In genomic region chr9:127520941-127521918, GRCh38 we compare ENCODE assay signal across 9 cellular contexts.
DNase-seq lines count a peak whose midpoint lies in the region; ATAC-seq, FAIRE-seq and TF ChIP-seq lines count a peak whose summit lies in the region.
"Had no signal": no experiment of that assay in that cellular context is flagged by ENCODE, and none has a peak within 500 bp of the region (broad histone marks: within the 10 kb centered on the region; RNA-seq: fewer than 3 reads in every experiment).

No MANE protein-coding gene starts in this region.

- peaks cover 24% of the 10 kb centered on the region for H3K36me3 Mint-ChIP-seq in activated CD4-positive, alpha-beta T cell treated with anti-CD3 and anti-CD28 coated beads for 36 hours (ENCODE audit: low read depth)

- H3K4ac ChIP-seq in IMR-90 (ENCODE audit: low read depth, low read length), result peak overlapping the region; percentile 100
- H3K4ac ChIP-seq in H1 (replicated peaks; ENCODE audit: insufficient read length, low read depth, low read length), result peak overlapping the region; percentile 36

- H2BK5ac ChIP-seq in IMR-90 (ENCODE audit: low read depth, low read length, poor library complexity, severe bottlenecking), result peak overlapping the region; percentile 99
- peak overlapping the region; percentile 97 for H2BK5ac ChIP-seq in H1 (ENCODE audit: low read depth, low read length)

- H3K23me2 ChIP-seq in H1 (ENCODE audit: low read depth, low read length), result no peaks in the 10 kb centered on the region

- H3K56ac ChIP-seq in IMR-90 (ENCODE audit: extremely low read depth, insufficient read depth, low read length) (peak overlapping the region; percentile 74), H1 (replicated peaks; ENCODE audit: insufficient read length, low read depth, low read length) (peak overlapping the region; percentile 1)

- peak overlapping the region; percentile 99 for H2AK9ac ChIP-seq in IMR-90 (replicated peaks; ENCODE audit: low read depth, low read length, poor library complexity)

- in situ Hi-C loops in IMR-90 (cut with MboI; ENCODE audit: low sequenced_read_pairs), result loop anchor here (5.0 kb wide), 1 partner anchor 51 kb away; no protein-coding TSS in a partner anchor

- peaks cover 29% of the 10 kb centered on the region for H3K9me1 ChIP-seq in IMR-90 (ENCODE audit: insufficient read depth, low read length)

- H3K36me3 ChIP-seq in IMR-90 (ENCODE audit: control insufficient read depth, insufficient read depth, low read length) (peaks cover 74% of the 10 kb centered on the region), H1 (ENCODE audit: control insufficient read depth in 2 of 4, insufficient read depth in 4 of 4, low read length in 3 of 4) (peaks cover 0 to 49% (median 28%) of the 10 kb centered on the region in 4 experiments; a peak in 6 of 8 replicates), lower lobe of right lung (peaks cover 80% of the 10 kb centered on the region), thoracic aorta (peaks cover 30% of the 10 kb centered on the region)

- H3K27ac ChIP-seq in IMR-90 (ENCODE audit: insufficient read depth, low read length) (peak overlapping the region; percentile 96), H1 (ENCODE audit: low read depth, low read length) (peak overlapping the region; percentile 68; the same call in 1 of the 2 replicates), lower lobe of right lung (peak overlapping the region; percentile 87), thoracic aorta (peak overlapping the region; percentile 72 to 87)

- BruUV-seq in IMR-90 (replicated peaks; lab: Mats Ljungman, UMichigan), result no TSS peak

- H3K27me3 ChIP-seq in IMR-90 (ENCODE audit: control insufficient read depth, insufficient read depth, low read length), result no peaks in the 10 kb centered on the region
- no peaks in the 10 kb centered on the region for H3K27me3 ChIP-seq in H1 (replicated peaks in 1 of 4; ENCODE audit: control insufficient read depth in 3 of 4, extremely low read depth in 1 of 4, insufficient read depth in 3 of 4, low read length in 3 of 4)
- H3K27me3 ChIP-seq in lower lobe of right lung (ENCODE audit: low read depth), result no peaks in the 10 kb centered on the region
- H3K27me3 ChIP-seq in thoracic aorta (replicated peaks; ENCODE audit: insufficient read depth), result no peaks in the 10 kb centered on the region

- no peak for TF ChIP-seq RAD21 in IMR-90 (IDR thresholded peaks at IDR 0.05; ENCODE audit: low read length)
- no peak for TF ChIP-seq RAD21 in H1 (IDR thresholded peaks at IDR 0.05 in 1 of 2, conservative IDR thresholded peaks at IDR 0.05 in 1 of 2; ENCODE audit: low read depth in 2 of 2, low read length in 2 of 2)

- TF ChIP-seq POLR2A in IMR-90 (IDR thresholded peaks at IDR 0.05; ENCODE audit: low read depth, low read length) (no peak), H1 (IDR thresholded peaks at IDR 0.05; ENCODE audit: control extremely low read depth in 1 of 2, low read depth in 2 of 2, low read length in 2 of 2) (no peak)

- H2BK20ac ChIP-seq in IMR-90 (ENCODE audit: low read depth, low read length), result peak overlapping the region; percentile 93
- peak overlapping the region; percentile 90; the same call in 1 of the 2 replicates for H2BK20ac ChIP-seq in H1 (ENCODE audit: low read length)

- H4K5ac ChIP-seq in IMR-90 (ENCODE audit: low read depth, low read length) (peak overlapping the region; percentile 60), H1 (ENCODE audit: insufficient read length, low read depth, low read length) (no peak overlapping the region)

- H3K4me3 Mint-ChIP-seq in activated CD4-positive, alpha-beta T cell treated with anti-CD3 and anti-CD28 coated beads for 36 hours, result no peak overlapping the region
- H3K4me3 Mint-ChIP-seq: activated naive CD8-positive, alpha-beta T cell had no signal

- H2BK12ac ChIP-seq in H1 (ENCODE audit: low read depth, low read length), result peak overlapping the region; percentile 97; the same call in 1 of the 2 replicates

- no peak for TF ChIP-seq EP300 in H1 (IDR thresholded peaks at IDR 0.05; ENCODE audit: borderline replicate concordance in 1 of 2, low read depth in 2 of 2, low read length in 2 of 2)

- no peak overlapping the region for H3K27ac Mint-ChIP-seq in activated CD4-positive, alpha-beta T cell treated with anti-CD3 and anti-CD28 coated beads for 36 hours
- H3K27ac Mint-ChIP-seq: activated naive CD8-positive, alpha-beta T cell had no signal

- peak overlapping the region; percentile 59 for H3K9ac ChIP-seq in IMR-90 (ENCODE audit: low read depth, low read length)
- no peak overlapping the region; a peak in 2 of 7 replicates for H3K9ac ChIP-seq in H1 (replicated peaks in 1 of 4; ENCODE audit: extremely low read depth in 1 of 4, low read depth in 3 of 4, low read length in 3 of 4)

- H4K20me1 ChIP-seq in IMR-90 (ENCODE audit: insufficient read depth, low read length), result peaks cover 14% of the 10 kb centered on the region
- H4K20me1 ChIP-seq in H1 (replicated peaks in 1 of 2; ENCODE audit: control insufficient read depth in 1 of 2, insufficient read depth in 2 of 2, low read length in 2 of 2), result no peaks in the 10 kb centered on the region

- peak overlapping the region; percentile 98 for H4K91ac ChIP-seq in IMR-90 (ENCODE audit: insufficient read depth, low read depth, low read length)
- H4K91ac ChIP-seq in H1 (replicated peaks; ENCODE audit: insufficient read length, low read length), result peak overlapping the region; percentile 67

- CTCF ChIA-PET in IMR-90 (lab: Yijun Ruan, JAX) (no interaction called here), H1 (lab: Charles Lee; ENCODE audit: partially characterized antibody) (interaction anchor here (0.7 to 2.9 kb wide), 22 partner anchors 7 to 348 kb away, joined by 3 to 15 read pairs (median 4); no protein-coding TSS in a partner anchor)
- CTCF ChIA-PET in activated CD4-positive, alpha-beta T cell treated with anti-CD3 and anti-CD28 coated beads for 36 hours (lab: Charles Lee), result interaction anchor here (0.6 to 1.4 kb wide), 3 partner anchors 68 to 124 kb away, joined by 3 to 4 read pairs (median 3); no protein-coding TSS in a partner anchor

- peaks cover 2% of the 10 kb centered on the region for H3K4me1 Mint-ChIP-seq in activated CD4-positive, alpha-beta T cell treated with anti-CD3 and anti-CD28 coated beads for 36 hours

- peak overlapping the region; percentile 99 for H2AK5ac ChIP-seq in IMR-90 (ENCODE audit: low read depth, low read length)
- 0 out of 2 replicates have a peak overlapping the region, but pooled peaks have one; percentile 96 for H2AK5ac ChIP-seq in H1 (ENCODE audit: low read depth, low read length)

- H3K23ac ChIP-seq in IMR-90 (ENCODE audit: low read depth, low read length) (peak overlapping the region; percentile 88), H1 (ENCODE audit: insufficient read length) (no peak overlapping the region)

- peaks cover 18% of the 10 kb centered on the region for H3K9me3 Mint-ChIP-seq in activated CD4-positive, alpha-beta T cell treated with anti-CD3 and anti-CD28 coated beads for 36 hours (ENCODE audit: low read depth)

- H2BK15ac ChIP-seq in IMR-90 (ENCODE audit: low read depth, low read length), result peak overlapping the region; percentile 78; the same call in 2 of the 3 replicates
- 0 out of 2 replicates have a peak overlapping the region, but pooled peaks have one; percentile 72 for H2BK15ac ChIP-seq in H1 (ENCODE audit: low read length)

- dilution Hi-C loops in IMR-90 (cut with HindIII; ENCODE audit: low sequenced_read_pairs, unreplicated experiment), result no loop called here

- peak; percentile 83 for DNase-seq in IMR-90
- no peak for DNase-seq in H1 (ENCODE audit: low read depth in 1 of 2, low spot score in 2 of 2)
- no peak for DNase-seq in lower lobe of right lung
- no peak for DNase-seq in thoracic aorta (ENCODE audit: low spot score)
- no peak for DNase-seq in GM19239 (ENCODE audit: insufficient read length, low spot score)
- no peak for DNase-seq in activated T-cell treated with anti-CD3 and anti-CD28 coated beads, Interleukin-2, amount 50 U/mL, for 1 hour
- no peak for DNase-seq in activated CD4-positive, alpha-beta T cell treated with anti-CD3 and anti-CD28 coated beads for 36 hours

- H3K4me2 ChIP-seq in IMR-90 (ENCODE audit: low read depth, low read length), result peak overlapping the region; percentile 6; the same call in 1 of the 2 replicates
- H3K4me2 ChIP-seq in H1 (ENCODE audit: insufficient read depth in 1 of 2, low read depth in 2 of 2, low read length in 2 of 2), result no peak overlapping the region

- FAIRE-seq in H1 (lab: Jason Lieb, UNC), result no peak
- FAIRE-seq in GM19239 (lab: Jason Lieb, UNC), result no peak

- 0% methylated on average over 5 of the region's 20 CpGs; no CpG with 5 or more reads in 1 of the 2 experiments for WGBS in IMR-90 (ENCODE audit: extremely low coverage in 2 of 2, insufficient read length in 1 of 2), 2 experiments
- 76% methylated on average over 14 of the region's 20 CpGs; no CpG with 5 or more reads in 1 of the 2 experiments for whole genome bisulfite sequencing in H1 (ENCODE audit: extremely low coverage in 1 of 2, insufficient coverage in 1 of 2, insufficient read length in 1 of 2, insufficient replicate concordance in 2 of 2, low coverage in 1 of 2, low lambda C conversion rate in 2 of 2, missing lambda C conversion rate in 1 of 2), 2 experiments

- H2AFZ ChIP-seq in IMR-90 (replicated peaks; ENCODE audit: low read length, poor library complexity), result peak overlapping the region; percentile 76
- no peak overlapping the region for H2AFZ ChIP-seq in H1 (ENCODE audit: low read length)

- H3K14ac ChIP-seq in IMR-90 (replicated peaks; ENCODE audit: low read depth, low read length), result peak overlapping the region; percentile 86
- no peak overlapping the region for H3K14ac ChIP-seq in H1 (ENCODE audit: insufficient read length)

- ATAC-seq in IMR-90 (ENCODE audit: low read depth) (peak; percentile 33), lower lobe of right lung (peak; percentile 30 to 46), thoracic aorta (ENCODE audit: insufficient number of reproducible peaks, low FRiP score, low read depth) (peak; percentile 49), HG03196 (IDR thresholded peaks at IDR 0.05; ENCODE audit: unreplicated experiment) (no peak)
- no peak for ATAC-seq in activated CD4-positive, alpha-beta T cell treated with anti-CD3 and anti-CD28 coated beads for 36 hours

- peak overlapping the region; percentile 84 for H3K18ac ChIP-seq in IMR-90 (ENCODE audit: low read depth, low read length)
- 0 out of 2 replicates have a peak overlapping the region, but pooled peaks have one; percentile 84 for H3K18ac ChIP-seq in H1 (ENCODE audit: extremely low read depth, low read length)

- H3K4me3 ChIP-seq in IMR-90 (ENCODE audit: insufficient read depth, low read depth, low read length) (no peak overlapping the region), H1 (ENCODE audit: extremely low read depth in 1 of 4, insufficient read depth in 2 of 4, low read depth in 3 of 4, low read length in 4 of 4) (no peak overlapping the region), lower lobe of right lung (no peak overlapping the region), thoracic aorta (peak overlapping the region; percentile 10)

- peaks cover 46 to 86% of the 10 kb centered on the region in 2 experiments for H3K79me1 ChIP-seq in IMR-90 (ENCODE audit: low read depth in 1 of 2, low read length in 2 of 2)
- H3K79me1 ChIP-seq in H1 (ENCODE audit: low read depth, low read length), result no peaks in the 10 kb centered on the region

- H2BK120ac ChIP-seq in IMR-90 (ENCODE audit: low read depth, low read length), result peak overlapping the region; percentile 99
- H2BK120ac ChIP-seq in H1 (replicated peaks; ENCODE audit: low read depth, low read length), result peak overlapping the region; percentile 18

- TF ChIP-seq CTCF in IMR-90 (conservative IDR thresholded peaks at IDR 0.05; ENCODE audit: low read depth, low read length), result no peak
- TF ChIP-seq CTCF in H1 (IDR thresholded peaks at IDR 0.05; ENCODE audit: control extremely low read depth in 1 of 3, insufficient read depth in 1 of 3, low read depth in 1 of 3, low read length in 3 of 3), result no peak
- no peak for TF ChIP-seq CTCF in lower lobe of right lung (IDR thresholded peaks at IDR 0.05)
- TF ChIP-seq CTCF in thoracic aorta (IDR thresholded peaks at IDR 0.05), result no peak

- H3K79me2 ChIP-seq in H1 (ENCODE audit: control insufficient read depth in 1 of 2, insufficient read depth in 2 of 2, low read length in 2 of 2), result no peaks in the 10 kb centered on the region

- POLR2A ChIA-PET in IMR-90 (lab: Charles Lee; ENCODE audit: unreplicated experiment), result interaction anchor here (0.6 to 2.0 kb wide), 4 partner anchors 41 to 213 kb away, joined by 3 to 19 read pairs (median 6); no protein-coding TSS in a partner anchor
- POLR2A ChIA-PET in H1 (lab: Charles Lee; ENCODE audit: partially characterized antibody), result interaction anchor here (2.6 kb wide), 1 partner anchor 70 kb away, joined by 12 read pairs; the partner anchor contains the start of genes LRSAM1 and RPL12
- POLR2A ChIA-PET in activated CD4-positive, alpha-beta T cell treated with anti-CD3 and anti-CD28 coated beads for 36 hours (lab: Charles Lee), result no interaction called here

- H4K8ac ChIP-seq in IMR-90 (ENCODE audit: low read depth in 2 of 2, low read length in 2 of 2) (peak overlapping the region; percentile 90 to 92), H1 (ENCODE audit: extremely low read depth, insufficient read depth, low read length) (no peak overlapping the region; the same call in 1 of the 2 replicates)

- intact Hi-C loops in IMR-90 (cut with micrococcal nuclease) (loop anchor here (2.0 kb wide), 2 partner anchors 42 to 58 kb away; no protein-coding TSS in a partner anchor), lower lobe of right lung (cut with DNase I) (no loop called here)
- intact Hi-C loops in activated CD4-positive, alpha-beta T cell treated with anti-CD3 and anti-CD28 coated beads for 36 hours (cut with DNase I, micrococcal nuclease), result no loop called here

- H3K4me1 ChIP-seq in IMR-90 (ENCODE audit: control insufficient read depth, insufficient read depth, low read length) (peaks cover 48% of the 10 kb centered on the region), H1 (replicated peaks in 1 of 4; ENCODE audit: control insufficient read depth in 3 of 4, insufficient read depth in 4 of 4, low read length in 3 of 4) (peaks cover 2 to 7% (median 5%) of the 10 kb centered on the region in 4 experiments; a peak in 5 of 7 replicates), lower lobe of right lung (peaks cover 43% of the 10 kb centered on the region), thoracic aorta (ENCODE audit: control insufficient read depth in 1 of 2, low read depth in 2 of 2) (peaks cover 22 to 52% of the 10 kb centered on the region in 2 donors)

- H3K9me3 ChIP-seq in IMR-90 (ENCODE audit: control insufficient read depth, insufficient read depth, low read length) (peaks cover 6% of the 10 kb centered on the region), H1 (ENCODE audit: insufficient read depth in 2 of 2, low read depth in 1 of 2, low read length in 1 of 2) (peaks cover 32 to 38% of the 10 kb centered on the region in 2 experiments), lower lobe of right lung (peaks cover 12% of the 10 kb centered on the region), thoracic aorta (no peaks in the 10 kb centered on the region)

- H3K27me3 Mint-ChIP-seq in activated CD4-positive, alpha-beta T cell treated with anti-CD3 and anti-CD28 coated beads for 36 hours, result no peaks in the 10 kb centered on the region
- H3K27me3 Mint-ChIP-seq: activated naive CD8-positive, alpha-beta T cell had no signal

Comparison
In these comparisons a context has a peak if more than half of its experiments do, and no peak if none do; other contexts are left out.
1. ATAC-seq: peak in IMR-90 (single experiment), lower lobe of right lung (2 of 2) and thoracic aorta (single experiment); none in activated CD4-positive, alpha-beta T cell treated with anti-CD3 and anti-CD28 coated beads for 36 hours (single experiment) and HG03196 (single experiment).
2. Peak in every context shown above with its lines, with median percentiles within 50 percentile points of each other: H3K27ac ChIP-seq.